In genomic region chr3:31132132-31132769, GRCh38 we compare ENCODE assay signal across 8 cellular contexts.
A peak's percentile ranks its signal among the peaks of the same experiment; 100 is the strongest.
DNase-seq lines count a peak whose midpoint lies in the region; ATAC-seq, FAIRE-seq and TF ChIP-seq lines count a peak whose summit lies in the region.

No MANE protein-coding gene starts in this region.

- TF ChIP-seq POLR2A in A549 (IDR thresholded peaks at IDR 0.05; ENCODE audit: low read length), result no peak

- POLR2A ChIA-PET in A549 (lab: Yijun Ruan, JAX), result no interaction called here

- peak; percentile 2 to 37 for DNase-seq in A549 (ENCODE audit: low read depth in 1 of 2, low spot score in 1 of 2)
- no peak for DNase-seq in GM10266 (ENCODE audit: extremely low spot score)
- DNase-seq in RKO (ENCODE audit: low spot score), result peak; percentile 60
- DNase-seq in fibroblast of villous mesenchyme (ENCODE audit: low read depth), result peak; percentile 52
- DNase-seq in smooth muscle cell of the brain vasculature (ENCODE audit: low read depth, low spot score), result peak; percentile 10
- DNase-seq in C1 segment of cervical spinal cord (lab: John Stamatoyannopoulos, UW), result no peak
- no peak for DNase-seq in NK-92 (lab: John Stamatoyannopoulos, UW; ENCODE audit: unreplicated experiment)

- H3K4me2 ChIP-seq in A549, result no peak overlapping the region

- H3K27ac ChIP-seq in A549, result no peak overlapping the region

- peak; percentile 43 for TF ChIP-seq CTCF in A549 (IDR thresholded peaks at IDR 0.05)
- peak; percentile 7 for TF ChIP-seq CTCF in GM10266 (IDR thresholded peaks at IDR 0.05; ENCODE audit: control insufficient read depth, insufficient read depth, low read depth, missing control alignments)
- TF ChIP-seq CTCF in fibroblast of villous mesenchyme (IDR thresholded peaks at IDR 0.05; ENCODE audit: insufficient read depth, low read depth, low read length), result peak; percentile 63

- no peak for FAIRE-seq in A549 (lab: Jason Lieb, UNC)

- H3K4me3 ChIP-seq in A549, result no peak overlapping the region
- no peak overlapping the region for H3K4me3 ChIP-seq in fibroblast of villous mesenchyme (ENCODE audit: low read depth, low read length)

- CTCF ChIA-PET in A549 (lab: Yijun Ruan, JAX), result interaction anchor here (1.7 kb wide), 1 partner anchor 11 kb away, joined by 4 read pairs; no protein-coding TSS in a partner anchor

- peak; percentile 65 to 77 for TF ChIP-seq RAD21 in A549 (conservative IDR thresholded peaks at IDR 0.05 in 1 of 2, IDR thresholded peaks at IDR 0.05 in 1 of 2)

- 60% methylated on average over 2 of the region's 2 CpGs for WGBS in A549 (ENCODE audit: missing lambda C conversion rate)

- no peaks in the 10 kb centered on the region for H3K4me1 ChIP-seq in A549

- TF ChIP-seq EP300 in A549 (IDR thresholded peaks at IDR 0.05), result no peak

- no peaks in the 10 kb centered on the region for H3K9me3 ChIP-seq in A549

- ATAC-seq in A549 (peak in 1 of 2 experiments; percentile 59; a peak in 3 of 6 replicates), HG03025 (IDR thresholded peaks at IDR 0.05; ENCODE audit: low FRiP score, unreplicated experiment) (peak; percentile 69)

TF ChIP-seq in A549, 52 proteins besides CTCF, POLR2A, EP300 and RAD21:
- TF ChIP-seq CBX2 (IDR thresholded peaks at IDR 0.05; ENCODE audit: borderline replicate concordance, low read depth), result no peak
- TF ChIP-seq SMC3 (IDR thresholded peaks at IDR 0.05), result peak; percentile 47
TF ChIP-seq in A549: peak in this region for 1.

Comparison
In these comparisons a context has a peak if more than half of its experiments do, and no peak if none do; other contexts are left out.
1. DNase-seq: peak in A549 (2 of 2), RKO (single experiment), fibroblast of villous mesenchyme (single experiment) and smooth muscle cell of the brain vasculature (single experiment); none in GM10266 (single experiment), C1 segment of cervical spinal cord (0 of 14) and NK-92 (single experiment).
2. CTCF ChIP-seq: peak in every context shown above with its lines; median percentile 63 in fibroblast of villous mesenchyme; 43 in A549; 7 in GM10266.